Comparison of ENCODE assay signal across 8 cellular contexts in the genomic region with DNA sequence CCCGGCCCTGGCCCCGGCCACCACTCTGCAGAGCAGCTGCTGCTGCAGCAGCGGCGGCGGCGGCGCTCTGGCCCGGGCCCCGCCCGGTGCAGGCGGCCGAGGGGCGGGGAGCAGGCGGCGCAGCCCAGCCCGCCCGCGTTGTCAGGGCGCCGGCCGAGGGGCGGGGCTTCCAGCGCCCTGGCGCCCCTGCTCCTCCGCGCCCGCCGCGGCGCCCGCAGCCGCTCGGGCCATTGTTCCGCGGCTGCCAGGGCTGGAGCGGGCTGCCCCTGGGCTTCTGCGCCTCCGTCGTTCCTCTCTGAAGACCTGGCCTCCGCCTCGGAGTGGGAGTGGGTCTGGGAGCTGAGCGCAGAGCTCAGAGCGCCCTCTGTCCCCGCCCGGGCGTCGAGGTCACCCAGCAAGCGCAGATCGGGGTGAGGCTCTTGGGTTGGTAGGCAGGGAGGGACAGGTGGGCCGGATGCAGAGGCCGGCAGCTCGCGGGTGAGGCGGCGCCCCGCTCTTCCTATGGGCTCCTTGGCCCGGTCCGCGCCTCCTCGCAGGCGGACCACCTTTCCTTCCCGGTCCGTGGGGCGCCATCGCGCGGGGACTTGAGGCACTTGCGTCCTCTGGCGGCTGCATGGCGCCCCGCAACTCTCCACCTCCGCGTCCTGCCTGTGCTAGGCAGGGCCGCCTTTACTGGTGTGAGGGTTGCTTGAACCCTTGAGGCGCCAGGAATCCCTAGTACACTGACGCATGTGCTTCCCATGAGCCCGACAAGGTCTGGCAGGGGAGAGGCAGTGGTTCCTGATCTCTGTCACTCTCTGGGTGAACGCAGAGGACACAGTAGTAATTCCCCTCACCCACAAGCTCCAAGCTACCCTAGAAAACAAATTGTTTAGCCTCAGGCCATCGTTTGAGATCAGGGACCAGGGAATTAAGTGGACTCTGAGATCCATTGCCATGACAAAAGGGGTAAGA.
DNase-seq lines count a peak whose midpoint lies in the region; TF ChIP-seq lines count a peak whose summit lies in the region.

A gene with protein sequence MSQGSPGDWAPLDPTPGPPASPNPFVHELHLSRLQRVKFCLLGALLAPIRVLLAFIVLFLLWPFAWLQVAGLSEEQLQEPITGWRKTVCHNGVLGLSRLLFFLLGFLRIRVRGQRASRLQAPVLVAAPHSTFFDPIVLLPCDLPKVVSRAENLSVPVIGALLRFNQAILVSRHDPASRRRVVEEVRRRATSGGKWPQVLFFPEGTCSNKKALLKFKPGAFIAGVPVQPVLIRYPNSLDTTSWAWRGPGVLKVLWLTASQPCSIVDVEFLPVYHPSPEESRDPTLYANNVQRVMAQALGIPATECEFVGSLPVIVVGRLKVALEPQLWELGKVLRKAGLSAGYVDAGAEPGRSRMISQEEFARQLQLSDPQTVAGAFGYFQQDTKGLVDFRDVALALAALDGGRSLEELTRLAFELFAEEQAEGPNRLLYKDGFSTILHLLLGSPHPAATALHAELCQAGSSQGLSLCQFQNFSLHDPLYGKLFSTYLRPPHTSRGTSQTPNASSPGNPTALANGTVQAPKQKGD (minus strand): TSS at position 69 of the 954 bp plus-strand sequence. CDS start 96 bp downstream, outside the sequence.

- peak within 1 kb of the TSS; percentile 97 for H3K27ac ChIP-seq in RWPE1

- peaks cover 13% of the 10 kb centered on the region for H3K36me3 Mint-ChIP-seq in nephron progenitor cell (ENCODE audit: low read depth)
- H3K36me3 Mint-ChIP-seq in stimulated activated naive CD8-positive, alpha-beta T cell treated with anti-CD3 and anti-CD28 coated beads, Interleukin-15, Interleukin-2, amounts not matched to agents 100 ng/mL and 50 ng/mL, for 24 hours (ENCODE audit: low read depth): peaks cover 21% of the 10 kb centered on the region

- H3K4me3 ChIP-seq in fibroblast of pulmonary artery (replicated peaks; ENCODE audit: low read depth, low read length): peak within 1 kb of the TSS; percentile 85

- POLR2A ChIA-PET in RWPE1 (lab: Yijun Ruan, JAX; ENCODE audit: low non-redundant PET): interaction anchor here (0.9 kb wide), 2 partner anchors 9 to 257 kb away, joined by 3 to 4 read pairs; no protein-coding TSS in a partner anchor

- CTCF ChIA-PET in RWPE1 (lab: Yijun Ruan, JAX): interaction anchor here (0.6 to 2.1 kb wide), 18 partner anchors 8 to 445 kb away, joined by 3 to 22 read pairs (median 4); a partner anchor contains a TSS

- TF ChIP-seq CTCF in LNCAP (IDR thresholded peaks at IDR 0.05): peak; percentile 98
- TF ChIP-seq CTCF in RWPE1 (conservative IDR thresholded peaks at IDR 0.05; ENCODE audit: low read depth): peak; percentile 99
- TF ChIP-seq CTCF in fibroblast of pulmonary artery (IDR thresholded peaks at IDR 0.05; ENCODE audit: low read length, missing control alignments): peak; percentile 81
- TF ChIP-seq CTCF in nephron progenitor cell (IDR thresholded peaks at IDR 0.05): peak; percentile 81

- peak within 1 kb of the TSS; percentile 98 for H3K27ac Mint-ChIP-seq in nephron progenitor cell
- H3K27ac Mint-ChIP-seq in stimulated activated naive CD8-positive, alpha-beta T cell treated with anti-CD3 and anti-CD28 coated beads, Interleukin-15, Interleukin-2, amounts not matched to agents 100 ng/mL and 50 ng/mL, for 24 hours: peak within 1 kb of the TSS; percentile 95

- peaks cover 46% of the 10 kb centered on the region for H3K4me1 Mint-ChIP-seq in nephron progenitor cell
- H3K4me1 Mint-ChIP-seq in stimulated activated naive CD8-positive, alpha-beta T cell treated with anti-CD3 and anti-CD28 coated beads, Interleukin-15, Interleukin-2, amounts not matched to agents 100 ng/mL and 50 ng/mL, for 24 hours (ENCODE audit: low read depth): peaks cover 37% of the 10 kb centered on the region

- H3K4me3 Mint-ChIP-seq in nephron progenitor cell: peak within 1 kb of the TSS; percentile 95
- H3K4me3 Mint-ChIP-seq in stimulated activated naive CD8-positive, alpha-beta T cell treated with anti-CD3 and anti-CD28 coated beads, Interleukin-15, Interleukin-2, amounts not matched to agents 100 ng/mL and 50 ng/mL, for 24 hours: peak within 1 kb of the TSS; percentile 91

- peaks cover 5% of the 10 kb centered on the region for H3K9me3 Mint-ChIP-seq in nephron progenitor cell
- H3K9me3 Mint-ChIP-seq in stimulated activated naive CD8-positive, alpha-beta T cell treated with anti-CD3 and anti-CD28 coated beads, Interleukin-15, Interleukin-2, amounts not matched to agents 100 ng/mL and 50 ng/mL, for 24 hours: no peaks in the 10 kb centered on the region

- DNase-seq in ELR (ENCODE audit: low read depth) (peak; percentile 90), GOT3 (lab: John Stamatoyannopoulos, UW) (peak; percentile 61), RWPE1 (ENCODE audit: low spot score) (peak; percentile 92), fibroblast of pulmonary artery (ENCODE audit: low read depth) (peak; percentile 86), nephron progenitor cell (peak; percentile 82)
- peak; percentile 82 for DNase-seq in activated T-helper 9 cell treated with anti-CD3 and anti-CD28 coated beads, Interleukin-2, amount 50 U/mL, for 16 hours (ENCODE audit: low read depth)

- H3K27me3 Mint-ChIP-seq in nephron progenitor cell (ENCODE audit: low read depth, poor library complexity): no peaks in the 10 kb centered on the region
- no peaks in the 10 kb centered on the region for H3K27me3 Mint-ChIP-seq in stimulated activated naive CD8-positive, alpha-beta T cell treated with anti-CD3 and anti-CD28 coated beads, Interleukin-15, Interleukin-2, amounts not matched to agents 100 ng/mL and 50 ng/mL, for 24 hours

Comparison
In these comparisons a context has a peak if more than half of its experiments do, and no peak if none do; other contexts are left out.
1. Peak in every context shown above with its lines: DNase-seq, H3K4me3 ChIP-seq and H3K27ac ChIP-seq.